26 cellular contexts compared by ENCODE assay signal in the genomic region with DNA sequence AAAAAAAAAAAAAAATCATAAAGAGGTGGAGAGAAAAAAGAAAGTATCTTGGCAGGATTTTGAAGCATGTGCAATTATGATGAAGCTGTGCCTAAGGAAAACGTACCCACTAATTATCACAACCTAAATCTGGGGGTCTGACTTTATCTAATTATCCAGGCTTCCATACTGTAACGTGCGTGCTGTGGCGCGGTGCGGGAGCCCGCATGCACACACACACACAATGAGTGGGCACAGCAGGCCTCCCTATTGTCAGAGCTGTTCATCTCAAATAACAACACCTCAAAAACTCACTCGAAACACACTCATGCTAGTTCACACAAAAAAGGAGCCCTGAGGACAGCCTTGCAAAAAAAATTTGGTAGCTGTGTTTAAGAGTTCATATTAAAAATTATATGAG. TPM values are rescaled to one million over a fixed set of nuclear protein-coding genes. Genes with fewer than 3 reads are reported as not detected.
"Had no signal": no experiment of that assay in that cellular context is flagged by ENCODE, and none has a peak within 500 bp of the region (broad histone marks: within the 10 kb centered on the region; RNA-seq: fewer than 3 reads in every experiment).

No MANE protein-coding gene starts in this region.

- H3K27me3 Mint-ChIP-seq: dendritic cell treated with granulocyte-macrophage colony-stimulating factor and Interleukin-4, amounts not matched to agents 40 ng/mL and 50 ng/mL, for 4 days had no signal

- H3K36me3 ChIP-seq: brain microvascular endothelial cell had no signal

- DNase-seq: activated CD4-positive, alpha-beta memory T cell treated with anti-CD3 and anti-CD28 coated beads, Interleukin-2, amount 10 ng/mL, durations not matched to agents 7 days and 5 days; activated CD4-positive, alpha-beta T cell treated with anti-CD3 and anti-CD28 coated beads for 36 hours; activated CD4-positive, alpha-beta T cell treated with anti-CD3 and anti-CD28 coated beads, Interleukin-2, amount 10 ng/mL, durations not matched to agents 7 days and 5 days; activated CD4-positive, alpha-beta T cell treated with anti-CD3 and anti-CD28 coated beads, Interleukin-2, amount 50 U/mL, for 4 hours; activated CD4-positive, CD25-positive, alpha-beta regulatory T cell; activated CD4-positive, CD25-positive, alpha-beta regulatory T cell treated with anti-CD3 and anti-CD28 coated beads, Interleukin-2, amount 50 U/mL, for 72 hours; activated CD8-positive, alpha-beta memory T cell treated with anti-CD3 and anti-CD28 coated beads, Interleukin-2, amount 50 U/mL, for 48 hours; activated gamma-delta T cell; activated naive CD4-positive, alpha-beta T cell; activated naive CD4-positive, alpha-beta T cell treated with anti-CD3 and anti-CD28 coated beads, Interleukin-2, amount 10 ng/mL, durations not matched to agents 7 days and 5 days; activated naive CD8-positive, alpha-beta T cell treated with anti-CD3 and anti-CD28 coated beads, Interleukin-2, amount 10 ng/mL, durations not matched to agents 7 days and 5 days; activated T-cell treated with anti-CD3 and anti-CD28 coated beads for 4 hours; activated T-cell treated with anti-CD3 and anti-CD28 coated beads, Interleukin-2, amount 50 U/mL, for 24 hours; activated T-cell treated with anti-CD3 and anti-CD28 coated beads, Interleukin-2, amount 50 U/mL, for 72 hours; brain microvascular endothelial cell; dorsolateral prefrontal cortex; effector memory CD4-positive, alpha-beta T cell; endodermal cell; foreskin fibroblast; head of caudate nucleus; T-helper 2 cell had no signal

- H3K27ac ChIP-seq: brain microvascular endothelial cell, coronary artery, dorsolateral prefrontal cortex had no signal

- H3K36me3 Mint-ChIP-seq: activated naive CD4-positive, alpha-beta T cell treated with anti-CD3 and anti-CD28 coated beads, Interleukin-2, amount 10 ng/mL, durations not matched to agents 7 days and 5 days; activated naive CD4-positive, alpha-beta T cell treated with anti-CD3 and anti-CD28 coated beads, Interleukin-2, amount 50 U/mL, for 72 hours; activated naive CD8-positive, alpha-beta T cell treated with anti-CD3 and anti-CD28 coated beads, Interleukin-2, amount 10 ng/mL, durations not matched to agents 7 days and 5 days had no signal

- H3K27ac Mint-ChIP-seq: activated CD4-positive, alpha-beta memory T cell treated with anti-CD3 and anti-CD28 coated beads, Interleukin-2, amount 10 ng/mL, durations not matched to agents 7 days and 5 days; activated CD4-positive, alpha-beta T cell treated with anti-CD3 and anti-CD28 coated beads for 36 hours; activated CD4-positive, alpha-beta T cell treated with anti-CD3 and anti-CD28 coated beads, Interleukin-2, amount 10 ng/mL, durations not matched to agents 7 days and 5 days; activated naive CD4-positive, alpha-beta T cell treated with anti-CD3 and anti-CD28 coated beads, Interleukin-2, amount 10 ng/mL, durations not matched to agents 7 days and 5 days; activated naive CD4-positive, alpha-beta T cell treated with anti-CD3 and anti-CD28 coated beads, Interleukin-2, amount 50 U/mL, for 72 hours; activated naive CD8-positive, alpha-beta T cell treated with anti-CD3 and anti-CD28 coated beads, Interleukin-2, amount 10 ng/mL, durations not matched to agents 7 days and 5 days; activated T-cell treated with anti-CD3 and anti-CD28 coated beads, Interleukin-2, amount 50 U/mL, for 24 hours; activated T-cell treated with anti-CD3 and anti-CD28 coated beads, Interleukin-2, amount 50 U/mL, for 72 hours; dendritic cell treated with granulocyte-macrophage colony-stimulating factor and Interleukin-4, amounts not matched to agents 40 ng/mL and 50 ng/mL, for 4 days; endodermal cell had no signal

- H3K4me3 Mint-ChIP-seq: activated CD4-positive, alpha-beta memory T cell treated with anti-CD3 and anti-CD28 coated beads, Interleukin-2, amount 10 ng/mL, durations not matched to agents 7 days and 5 days; activated CD4-positive, alpha-beta T cell treated with anti-CD3 and anti-CD28 coated beads for 36 hours; activated CD4-positive, alpha-beta T cell treated with anti-CD3 and anti-CD28 coated beads, Interleukin-2, amount 10 ng/mL, durations not matched to agents 7 days and 5 days; activated naive CD4-positive, alpha-beta T cell treated with anti-CD3 and anti-CD28 coated beads, Interleukin-2, amount 10 ng/mL, durations not matched to agents 7 days and 5 days; activated naive CD8-positive, alpha-beta T cell treated with anti-CD3 and anti-CD28 coated beads, Interleukin-2, amount 10 ng/mL, durations not matched to agents 7 days and 5 days; activated T-cell treated with anti-CD3 and anti-CD28 coated beads, Interleukin-2, amount 50 U/mL, for 24 hours; activated T-cell treated with anti-CD3 and anti-CD28 coated beads, Interleukin-2, amount 50 U/mL, for 72 hours; central memory CD8-positive, alpha-beta T cell; dendritic cell treated with granulocyte-macrophage colony-stimulating factor and Interleukin-4, amounts not matched to agents 40 ng/mL and 50 ng/mL, for 4 days; endodermal cell had no signal

- H3K4me1 Mint-ChIP-seq: activated CD4-positive, alpha-beta memory T cell treated with anti-CD3 and anti-CD28 coated beads, Interleukin-2, amount 10 ng/mL, durations not matched to agents 7 days and 5 days; activated CD4-positive, alpha-beta T cell treated with anti-CD3 and anti-CD28 coated beads for 36 hours; activated CD4-positive, alpha-beta T cell treated with anti-CD3 and anti-CD28 coated beads, Interleukin-2, amount 10 ng/mL, durations not matched to agents 7 days and 5 days; activated naive CD4-positive, alpha-beta T cell treated with anti-CD3 and anti-CD28 coated beads, Interleukin-2, amount 10 ng/mL, durations not matched to agents 7 days and 5 days; activated naive CD8-positive, alpha-beta T cell treated with anti-CD3 and anti-CD28 coated beads, Interleukin-2, amount 10 ng/mL, durations not matched to agents 7 days and 5 days; central memory CD8-positive, alpha-beta T cell had no signal

- H3K4me3 ChIP-seq: coronary artery, dorsolateral prefrontal cortex had no signal

- H3K9me3 Mint-ChIP-seq: activated CD4-positive, alpha-beta memory T cell treated with anti-CD3 and anti-CD28 coated beads, Interleukin-2, amount 10 ng/mL, durations not matched to agents 7 days and 5 days; activated CD4-positive, alpha-beta T cell treated with anti-CD3 and anti-CD28 coated beads, Interleukin-2, amount 10 ng/mL, durations not matched to agents 7 days and 5 days; activated naive CD4-positive, alpha-beta T cell treated with anti-CD3 and anti-CD28 coated beads, Interleukin-2, amount 10 ng/mL, durations not matched to agents 7 days and 5 days; activated naive CD4-positive, alpha-beta T cell treated with anti-CD3 and anti-CD28 coated beads, Interleukin-2, amount 50 U/mL, for 72 hours; activated naive CD8-positive, alpha-beta T cell treated with anti-CD3 and anti-CD28 coated beads, Interleukin-2, amount 10 ng/mL, durations not matched to agents 7 days and 5 days; activated T-cell treated with anti-CD3 and anti-CD28 coated beads, Interleukin-2, amount 50 U/mL, for 24 hours; activated T-cell treated with anti-CD3 and anti-CD28 coated beads, Interleukin-2, amount 50 U/mL, for 72 hours; central memory CD8-positive, alpha-beta T cell; dendritic cell treated with granulocyte-macrophage colony-stimulating factor and Interleukin-4, amounts not matched to agents 40 ng/mL and 50 ng/mL, for 4 days; endodermal cell had no signal

- H3K27me3 ChIP-seq: brain microvascular endothelial cell, dorsolateral prefrontal cortex had no signal

RNA-seq across cellular contexts. Expression of gene BEND7, which starts 31.9 kb away (rescaled TPM):
- total RNA-seq: activated CD4-positive, alpha-beta memory T cell treated with anti-CD3 and anti-CD28 coated beads, Interleukin-2, amount 10 ng/mL, durations not matched to agents 7 days and 5 days; activated CD4-positive, alpha-beta T cell treated with anti-CD3 and anti-CD28 coated beads for 36 hours; activated CD4-positive, alpha-beta T cell treated with anti-CD3 and anti-CD28 coated beads, Interleukin-2, amount 10 ng/mL, durations not matched to agents 7 days and 5 days; activated naive CD4-positive, alpha-beta T cell treated with anti-CD3 and anti-CD28 coated beads, Interleukin-2, amount 50 U/mL, for 72 hours; activated naive CD8-positive, alpha-beta T cell treated with anti-CD3 and anti-CD28 coated beads, Interleukin-2, amount 10 ng/mL, durations not matched to agents 7 days and 5 days; T-helper 1 cell treated with Interleukin-12 subunit alpha and Interleukin-12 subunit beta and Interleukin-4 antibody, amounts not matched to agents 30 ng/mL and 1 ng/mL, for 36 hours had no signal
